Comparison of ENCODE assay signal across 1 cellular context in the genomic region with DNA sequence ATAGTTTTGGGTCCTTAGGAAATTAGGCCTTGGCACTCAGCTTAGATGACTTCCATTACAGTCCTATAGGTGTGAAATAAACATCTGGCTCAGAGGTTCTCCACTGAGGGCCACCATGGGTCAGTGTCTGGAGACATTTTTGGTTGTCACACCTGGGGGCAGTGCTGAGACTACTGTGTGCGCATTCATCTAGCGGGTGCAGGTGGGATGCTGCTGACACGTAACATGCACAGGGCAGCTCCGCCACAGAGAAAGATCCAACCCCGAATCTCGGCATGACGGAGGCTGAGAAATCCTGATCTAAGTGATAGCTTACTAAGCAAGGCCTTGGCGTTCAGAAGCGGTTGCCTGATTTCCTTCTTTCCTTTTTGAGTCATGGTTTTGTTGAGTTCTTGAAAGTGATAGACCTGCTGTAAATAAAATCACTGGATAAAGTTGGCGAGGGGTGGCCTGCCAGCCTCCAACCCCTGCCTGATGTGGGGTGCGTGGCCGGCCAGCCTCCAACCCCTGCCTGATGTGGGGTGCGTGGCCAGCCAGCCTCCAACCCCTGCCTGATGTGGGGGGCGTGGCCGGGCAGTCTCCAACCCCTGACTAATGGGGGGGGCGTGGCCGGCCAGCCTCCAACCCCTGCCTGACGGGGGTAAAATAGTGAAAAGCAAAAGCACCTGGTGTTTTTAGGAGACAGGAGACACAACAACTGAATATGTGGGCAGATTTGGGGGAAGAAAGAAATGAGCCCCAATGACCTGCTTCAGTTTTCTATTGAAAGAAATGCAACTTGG.
TF ChIP-seq lines count a peak whose summit lies in the region.

No MANE protein-coding gene starts in this region.

TF ChIP-seq in WTC11, 78 proteins besides CTCF, POLR2A, EP300 and RAD21 (continued from another document):
- TF ChIP-seq, protein P1, sequence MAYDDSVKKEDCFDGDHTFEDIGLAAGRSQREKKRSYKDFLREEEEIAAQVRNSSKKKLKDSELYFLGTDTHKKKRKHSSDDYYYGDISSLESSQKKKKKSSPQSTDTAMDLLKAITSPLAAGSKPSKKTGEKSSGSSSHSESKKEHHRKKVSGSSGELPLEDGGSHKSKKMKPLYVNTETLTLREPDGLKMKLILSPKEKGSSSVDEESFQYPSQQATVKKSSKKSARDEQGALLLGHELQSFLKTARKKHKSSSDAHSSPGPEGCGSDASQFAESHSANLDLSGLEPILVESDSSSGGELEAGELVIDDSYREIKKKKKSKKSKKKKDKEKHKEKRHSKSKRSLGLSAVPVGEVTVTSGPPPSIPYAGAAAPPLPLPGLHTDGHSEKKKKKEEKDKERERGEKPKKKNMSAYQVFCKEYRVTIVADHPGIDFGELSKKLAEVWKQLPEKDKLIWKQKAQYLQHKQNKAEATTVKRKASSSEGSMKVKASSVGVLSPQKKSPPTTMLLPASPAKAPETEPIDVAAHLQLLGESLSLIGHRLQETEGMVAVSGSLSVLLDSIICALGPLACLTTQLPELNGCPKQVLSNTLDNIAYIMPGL (CRISPR knock-in tag; IDR thresholded peaks at IDR 0.05): no peak
- TF ChIP-seq, protein P2, sequence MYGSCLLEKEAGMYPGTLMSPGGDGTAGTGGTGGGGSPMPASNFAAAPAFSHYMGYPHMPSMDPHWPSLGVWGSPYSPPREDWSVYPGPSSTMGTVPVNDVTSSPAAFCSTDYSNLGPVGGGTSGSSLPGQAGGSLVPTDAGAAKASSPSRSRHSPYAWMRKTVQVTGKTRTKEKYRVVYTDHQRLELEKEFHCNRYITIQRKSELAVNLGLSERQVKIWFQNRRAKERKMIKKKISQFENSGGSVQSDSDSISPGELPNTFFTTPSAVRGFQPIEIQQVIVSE (CRISPR knock-in tag; IDR thresholded peaks at IDR 0.05; ENCODE audit: borderline replicate concordance): no peak
- TF ChIP-seq ZNF317 (CRISPR knock-in tag; IDR thresholded peaks at IDR 0.05; ENCODE audit: borderline replicate concordance, low read depth) (no peak), GRHL2 (CRISPR knock-in tag; IDR thresholded peaks at IDR 0.05; ENCODE audit: insufficient replicate concordance, severe bottlenecking) (no peak), FOXJ3 (CRISPR knock-in tag; IDR thresholded peaks at IDR 0.05; ENCODE audit: borderline replicate concordance) (no peak), SMAD3 (CRISPR knock-in tag; IDR thresholded peaks at IDR 0.05; ENCODE audit: borderline replicate concordance) (no peak), SMAD4 (CRISPR knock-in tag; IDR thresholded peaks at IDR 0.05) (no peak)
